In the genomic region with DNA sequence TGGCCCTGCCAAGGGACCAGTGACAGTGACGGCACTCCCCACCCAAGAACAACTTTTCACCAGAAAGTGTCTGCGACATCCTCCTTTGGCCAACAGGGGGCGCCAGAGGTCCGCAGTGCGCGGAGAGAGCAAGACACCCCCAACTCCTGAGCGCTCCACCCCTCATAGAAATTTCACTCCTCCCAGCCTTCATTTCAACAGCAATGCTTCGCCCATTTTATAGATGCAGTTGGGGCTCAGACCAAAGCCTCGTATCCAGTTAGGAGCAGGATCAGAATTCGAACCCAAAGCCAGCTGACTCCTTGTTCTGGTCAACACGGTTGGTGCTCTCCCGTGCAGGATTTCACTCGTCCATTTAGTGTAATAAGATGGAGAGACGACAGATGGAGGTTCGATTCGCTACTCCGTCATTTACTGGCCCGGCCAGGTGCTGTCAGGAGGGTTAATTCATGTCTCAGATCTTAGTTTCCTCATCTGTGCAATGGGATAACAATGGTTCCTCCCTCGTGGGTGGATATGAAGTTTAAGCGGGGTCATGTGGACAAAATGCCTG, we compare ENCODE assay signal across 1 cellular context.
TF ChIP-seq lines count a peak whose summit lies in the region.

No MANE protein-coding gene starts in this region.

TF ChIP-seq in liver, 16 proteins besides CTCF, POLR2A, EP300 and RAD21 (continued from another document):
- TF ChIP-seq JUND (IDR thresholded peaks at IDR 0.05) = no peak
- no peak for TF ChIP-seq SP1 (IDR thresholded peaks at IDR 0.05)
- no peak for TF ChIP-seq HNF4G (IDR thresholded peaks at IDR 0.05)
- no peak for TF ChIP-seq RXRA (IDR thresholded peaks at IDR 0.05)
- TF ChIP-seq, protein P1, sequence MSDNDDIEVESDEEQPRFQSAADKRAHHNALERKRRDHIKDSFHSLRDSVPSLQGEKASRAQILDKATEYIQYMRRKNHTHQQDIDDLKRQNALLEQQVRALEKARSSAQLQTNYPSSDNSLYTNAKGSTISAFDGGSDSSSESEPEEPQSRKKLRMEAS (IDR thresholded peaks at IDR 0.05) = no peak
- TF ChIP-seq EGR1 (IDR thresholded peaks at IDR 0.05; ENCODE audit: low read depth in 2 of 2) = no peak
- no peak for TF ChIP-seq YY1 (IDR thresholded peaks at IDR 0.05)
